In the genomic region with DNA sequence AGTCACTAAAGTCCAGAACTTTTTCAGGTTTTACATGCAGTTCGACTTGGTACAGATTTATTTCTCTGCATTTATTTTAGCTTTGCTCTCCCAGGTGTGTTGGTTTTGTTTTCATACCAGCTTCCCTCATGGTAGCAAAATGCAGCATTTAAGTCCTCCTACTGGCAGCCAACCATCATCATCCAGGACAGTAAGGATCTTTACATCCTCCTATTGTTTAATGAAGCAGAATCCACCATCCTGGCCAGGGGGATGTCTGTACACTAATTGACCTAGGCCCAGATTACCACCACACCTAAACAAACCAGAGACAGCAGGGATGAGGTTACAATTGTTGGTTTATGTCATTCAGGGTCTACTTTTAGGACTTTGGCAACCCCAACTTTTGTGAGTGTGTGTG, we compare ENCODE assay signal across 27 cellular contexts. TPM values are rescaled to one million over a fixed set of nuclear protein-coding genes. Genes with fewer than 3 reads are reported as not detected.
DNase-seq lines count a peak whose midpoint lies in the region; ATAC-seq and TF ChIP-seq lines count a peak whose summit lies in the region.
"Had no signal": no experiment of that assay in that cellular context is flagged by ENCODE, and none has a peak within 500 bp of the region (broad histone marks: within the 10 kb centered on the region; RNA-seq: fewer than 3 reads in every experiment).

No MANE protein-coding gene starts in this region.

- peak overlapping the region; percentile 43 for H3K4me3 Mint-ChIP-seq in stimulated activated naive CD8-positive, alpha-beta T cell treated with anti-CD3 and anti-CD28 coated beads, Interleukin-15, Interleukin-2, amounts not matched to agents 100 ng/mL and 50 ng/mL, for 24 hours
- peak overlapping the region; percentile 10 for H3K4me3 Mint-ChIP-seq in activated naive CD8-positive, alpha-beta T cell treated with anti-CD3 and anti-CD28 coated beads, Interleukin-2, amount 50 U/mL, for 24 hours
- H3K4me3 Mint-ChIP-seq: CD14-positive monocyte, IgD-negative memory B cell had no signal

- H3K27ac ChIP-seq in OCI-LY1 (ENCODE audit: low read depth, low read length, poor library complexity, severe bottlenecking) = peak overlapping the region; percentile 73
- H3K27ac ChIP-seq in smooth muscle cell (ENCODE audit: low read depth) = no peak overlapping the region
- H3K27ac ChIP-seq: adrenal gland, body of pancreas, testis, uterus had no signal

- H3K9ac ChIP-seq in OCI-LY1 (ENCODE audit: low read length) (no peak overlapping the region), smooth muscle cell (ENCODE audit: low read depth) (no peak overlapping the region)

- no peaks in the 10 kb centered on the region for H3K9me2 ChIP-seq in OCI-LY1 (ENCODE audit: low read depth, low read length)

- peak overlapping the region; percentile 62 for H3K27ac Mint-ChIP-seq in stimulated activated naive CD8-positive, alpha-beta T cell treated with anti-CD3 and anti-CD28 coated beads, Interleukin-15, Interleukin-2, amounts not matched to agents 100 ng/mL and 50 ng/mL, for 24 hours
- no peak overlapping the region for H3K27ac Mint-ChIP-seq in activated naive CD8-positive, alpha-beta T cell treated with anti-CD3 and anti-CD28 coated beads, Interleukin-2, amount 50 U/mL, for 24 hours
- H3K27ac Mint-ChIP-seq: CD14-positive monocyte, IgD-negative memory B cell had no signal

- 88% methylated on average over 1 of the region's 1 CpG for WGBS in smooth muscle cell (ENCODE audit: low lambda C conversion rate)

- peak overlapping the region; percentile 27; the same call in 1 of the 2 replicates for H3K4me2 ChIP-seq in OCI-LY1 (ENCODE audit: low read length)
- no peak overlapping the region for H3K4me2 ChIP-seq in smooth muscle cell

- no peak overlapping the region for H3K4me3 ChIP-seq in OCI-LY1 (ENCODE audit: low read depth, low read length, poor library complexity, severe bottlenecking)
- H3K4me3 ChIP-seq in smooth muscle cell = no peak overlapping the region
- H3K4me3 ChIP-seq: adrenal gland, body of pancreas, dorsolateral prefrontal cortex, testis, uterus had no signal

- no peaks in the 10 kb centered on the region for H4K20me1 ChIP-seq in OCI-LY1 (ENCODE audit: insufficient read depth, low read length)
- H4K20me1 ChIP-seq in smooth muscle cell (ENCODE audit: low read depth) = no peaks in the 10 kb centered on the region

- TF ChIP-seq CTCF in OCI-LY1 (IDR thresholded peaks at IDR 0.05; ENCODE audit: low read length) (no peak), smooth muscle cell (IDR thresholded peaks at IDR 0.05; ENCODE audit: borderline replicate concordance, insufficient read depth, poor library complexity, severe bottlenecking) (no peak)

- no peaks in the 10 kb centered on the region for H3K27me3 ChIP-seq in OCI-LY1 (ENCODE audit: insufficient read depth, low read length)
- H3K27me3 ChIP-seq in smooth muscle cell (ENCODE audit: low read depth) = no peaks in the 10 kb centered on the region
- H3K27me3 ChIP-seq: adrenal gland, body of pancreas, dorsolateral prefrontal cortex, testis, uterus had no signal

- peaks cover 79% of the 10 kb centered on the region for H3K4me1 Mint-ChIP-seq in stimulated activated naive CD8-positive, alpha-beta T cell treated with anti-CD3 and anti-CD28 coated beads, Interleukin-15, Interleukin-2, amounts not matched to agents 100 ng/mL and 50 ng/mL, for 24 hours (ENCODE audit: low read depth)
- H3K4me1 Mint-ChIP-seq in activated naive CD8-positive, alpha-beta T cell treated with anti-CD3 and anti-CD28 coated beads, Interleukin-2, amount 50 U/mL, for 24 hours = peaks cover 80% of the 10 kb centered on the region
- H3K4me1 Mint-ChIP-seq: CD14-positive monocyte had no signal

- no peak overlapping the region for H2AFZ ChIP-seq in OCI-LY1 (ENCODE audit: low read length)
- no peak overlapping the region for H2AFZ ChIP-seq in smooth muscle cell (ENCODE audit: low read depth)

- no peaks in the 10 kb centered on the region for H3F3A ChIP-seq in OCI-LY1 (ENCODE audit: insufficient read depth, low read length)
- H3F3A ChIP-seq in smooth muscle cell (ENCODE audit: low read depth) = no peaks in the 10 kb centered on the region

- no peak for ATAC-seq in stimulated activated naive CD8-positive, alpha-beta T cell treated with anti-CD3 and anti-CD28 coated beads, Interleukin-15, Interleukin-2, amounts not matched to agents 100 U/mL and 50 U/mL, for 24 hours
- no peak for ATAC-seq in activated naive CD8-positive, alpha-beta T cell treated with anti-CD3 and anti-CD28 coated beads, Interleukin-2, amount 50 U/mL, for 24 hours
- ATAC-seq: body of pancreas, PC-3, right cardiac atrium, SK-N-SH treated with all-trans-retinoic acid at 6 μM for 48 hours had no signal

- H3K9me3 ChIP-seq in OCI-LY1 (ENCODE audit: low read length) (no peaks in the 10 kb centered on the region), smooth muscle cell (replicated peaks; ENCODE audit: low read depth) (no peaks in the 10 kb centered on the region)
- H3K9me3 ChIP-seq: adrenal gland, body of pancreas, testis, uterus had no signal

- no peak for DNase-seq in stimulated activated naive CD8-positive, alpha-beta T cell treated with anti-CD3 and anti-CD28 coated beads, Interleukin-15, Interleukin-2, amounts not matched to agents 100 U/mL and 50 U/mL, for 24 hours
- no peak for DNase-seq in activated naive CD8-positive, alpha-beta T cell treated with anti-CD3 and anti-CD28 coated beads, Interleukin-2, amount 50 U/mL, for 24 hours
- DNase-seq in stimulated activated naive CD4-positive, alpha-beta T cell treated with Interleukin-2 at 50 U/mL for 16 hours (lab: John Stamatoyannopoulos, UW) = no peak
- DNase-seq in NCI-H82 treated with DMSO at 0.1 percent for 48 hours (lab: John Stamatoyannopoulos, UW; ENCODE audit: unreplicated experiment) (no peak), smooth muscle cell (lab: John Stamatoyannopoulos, UW; ENCODE audit: unreplicated experiment) (no peak)
- DNase-seq: activated CD4-positive, alpha-beta T cell treated with anti-CD3 and anti-CD28 coated beads, Interleukin-2, amount 50 U/mL, for 48 hours; adrenal gland; body of pancreas; cerebellar nuclear complex; DMS 273 treated with DMSO at 0.1 percent for 48 hours; dorsolateral prefrontal cortex; NCI-H1048; NCI-H187; NCI-H2171; NCI-H510A; PC-3; posterior cingulate gyrus; right cardiac atrium; stimulated activated CD4-positive, alpha-beta T cell treated with anti-CD3 and anti-CD28 coated beads, Interleukin-2, amount 100 ng/mL, for 48 hours; T-helper 9 cell; testis; uterus had no signal

- peaks cover 27% of the 10 kb centered on the region; the same call in 1 of the 2 replicates for H3K36me3 ChIP-seq in OCI-LY1 (ENCODE audit: insufficient read depth, low read length)
- H3K36me3 ChIP-seq in smooth muscle cell (ENCODE audit: low read depth) = no peaks in the 10 kb centered on the region
- H3K36me3 ChIP-seq: adrenal gland, uterus had no signal

- peaks cover 14% of the 10 kb centered on the region for H3K36me3 Mint-ChIP-seq in stimulated activated naive CD8-positive, alpha-beta T cell treated with anti-CD3 and anti-CD28 coated beads, Interleukin-15, Interleukin-2, amounts not matched to agents 100 ng/mL and 50 ng/mL, for 24 hours (ENCODE audit: low read depth)
- H3K36me3 Mint-ChIP-seq in activated naive CD8-positive, alpha-beta T cell treated with anti-CD3 and anti-CD28 coated beads, Interleukin-2, amount 50 U/mL, for 24 hours (ENCODE audit: low read depth) = peaks cover 4% of the 10 kb centered on the region
- H3K36me3 Mint-ChIP-seq: CD14-positive monocyte, IgD-negative memory B cell had no signal

- no peaks in the 10 kb centered on the region for H3K9me3 Mint-ChIP-seq in stimulated activated naive CD8-positive, alpha-beta T cell treated with anti-CD3 and anti-CD28 coated beads, Interleukin-15, Interleukin-2, amounts not matched to agents 100 ng/mL and 50 ng/mL, for 24 hours
- no peaks in the 10 kb centered on the region for H3K9me3 Mint-ChIP-seq in activated naive CD8-positive, alpha-beta T cell treated with anti-CD3 and anti-CD28 coated beads, Interleukin-2, amount 50 U/mL, for 24 hours
- H3K9me3 Mint-ChIP-seq: IgD-negative memory B cell had no signal

- H3K27me3 Mint-ChIP-seq in stimulated activated naive CD8-positive, alpha-beta T cell treated with anti-CD3 and anti-CD28 coated beads, Interleukin-15, Interleukin-2, amounts not matched to agents 100 ng/mL and 50 ng/mL, for 24 hours = no peaks in the 10 kb centered on the region
- H3K27me3 Mint-ChIP-seq in activated naive CD8-positive, alpha-beta T cell treated with anti-CD3 and anti-CD28 coated beads, Interleukin-2, amount 50 U/mL, for 24 hours = no peaks in the 10 kb centered on the region
- H3K27me3 Mint-ChIP-seq: IgD-negative memory B cell had no signal

- H3K79me2 ChIP-seq in OCI-LY1 (ENCODE audit: insufficient read depth, low read length) = peaks cover 90% of the 10 kb centered on the region
- H3K79me2 ChIP-seq in smooth muscle cell (ENCODE audit: low read depth) = no peaks in the 10 kb centered on the region

- H3K4me1 ChIP-seq in OCI-LY1 (ENCODE audit: insufficient read depth, low read length, severe bottlenecking) = peaks cover 92% of the 10 kb centered on the region
- H3K4me1 ChIP-seq in smooth muscle cell (ENCODE audit: low read depth) = no peaks in the 10 kb centered on the region
- H3K4me1 ChIP-seq: adrenal gland, body of pancreas, testis, uterus had no signal

RNA-seq across cellular contexts. Expression of a gene that starts 22.3 kb away (rescaled TPM):
- 0.85 and 3.6 TPM in 2 replicates for total RNA-seq in smooth muscle cell
- 0.82 and 1.1 TPM in 2 replicates for polyA plus RNA-seq in smooth muscle cell
